Comparison of ENCODE assay signal across 9 cellular contexts in the genomic region with DNA sequence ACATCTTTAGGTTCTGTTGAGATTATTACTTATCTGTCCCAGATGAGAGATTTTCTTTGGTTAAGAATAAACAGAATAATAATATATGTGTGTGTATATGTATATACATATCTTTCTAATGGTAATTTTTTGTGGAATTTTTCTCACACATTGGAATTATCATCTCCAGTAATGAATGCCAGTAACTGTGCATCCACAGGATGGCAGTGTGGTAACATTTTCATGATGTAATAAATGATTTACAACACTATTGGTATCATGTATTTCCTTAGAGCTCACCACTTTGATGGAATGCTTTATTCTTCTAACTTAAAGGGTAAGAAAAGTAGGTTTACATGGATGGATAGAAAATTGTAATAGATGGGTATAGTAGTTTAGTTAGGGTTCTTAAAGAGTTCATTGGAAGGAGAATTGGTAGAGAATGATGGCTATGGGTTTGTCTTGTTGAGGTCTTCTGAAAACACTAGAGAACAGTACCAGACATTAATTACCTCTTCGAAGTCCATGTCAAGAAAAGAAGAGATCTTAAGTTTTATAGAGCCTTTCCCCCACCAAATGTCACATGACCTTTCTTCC.
DNase-seq lines count a peak whose midpoint lies in the region; ATAC-seq and TF ChIP-seq lines count a peak whose summit lies in the region.
"Had no signal": no experiment of that assay in that cellular context is flagged by ENCODE, and none has a peak within 500 bp of the region (broad histone marks: within the 10 kb centered on the region; RNA-seq: fewer than 3 reads in every experiment).

No MANE protein-coding gene starts in this region.

- TF ChIP-seq CTCF in brain (conservative IDR thresholded peaks at IDR 0.05) (peak; percentile 37 to 47), left lung (IDR thresholded peaks at IDR 0.05) (peak; percentile 33 to 45)

- H3K27ac ChIP-seq in left lung = no peak overlapping the region

- H3K27me3 ChIP-seq in left lung = no peaks in the 10 kb centered on the region

- ATAC-seq in left lung = peak; percentile 83

- H3K9me3 Mint-ChIP-seq in brain = peaks cover 22 to 52% (median 39%) of the 10 kb centered on the region in 5 experiments

- DNase-seq in Ammon's horn (ENCODE audit: low spot score) = peak; percentile 11
- peak; percentile 44 for DNase-seq in HT-29 (ENCODE audit: low spot score)
- DNase-seq in left lung = no peak
- no peak for DNase-seq in COLO668 (lab: John Stamatoyannopoulos, UW; ENCODE audit: unreplicated experiment)
- no peak for DNase-seq in RPMI8226
- no peak for DNase-seq in stimulated activated CD4-positive, alpha-beta T cell treated with anti-CD3 and anti-CD28 coated beads, Interleukin-2, amount 100 ng/mL, for 48 hours
- no peak for DNase-seq in GOT3 (lab: John Stamatoyannopoulos, UW)

- H3K36me3 ChIP-seq in left lung = peaks cover 0 to 15% of the 10 kb centered on the region in 2 donors

- no peak overlapping the region for H3K4me3 ChIP-seq in left lung

- no peaks in the 10 kb centered on the region for H3K27me3 Mint-ChIP-seq in brain
- H3K27me3 Mint-ChIP-seq: stimulated activated naive CD8-positive, alpha-beta T cell treated with anti-CD3 and anti-CD28 coated beads, Interleukin-15, Interleukin-2, amounts not matched to agents 100 ng/mL and 50 ng/mL, for 24 hours had no signal

- peaks cover 92% of the 10 kb centered on the region for H3K36me3 Mint-ChIP-seq in brain

- no peak overlapping the region for H3K4me3 Mint-ChIP-seq in brain
- H3K4me3 Mint-ChIP-seq: stimulated activated naive CD8-positive, alpha-beta T cell treated with anti-CD3 and anti-CD28 coated beads, Interleukin-15, Interleukin-2, amounts not matched to agents 100 ng/mL and 50 ng/mL, for 24 hours had no signal

- peaks cover 10% of the 10 kb centered on the region for H3K4me1 Mint-ChIP-seq in brain

- peaks cover 0 to 14% of the 10 kb centered on the region in 2 donors for H3K9me3 ChIP-seq in left lung

- intact Hi-C loops in left lung (cut with DNase I) = loop anchor here in 1 of 2 donors (5.0 to 10.0 kb wide), 2 partner anchors 154 to 532 kb away; no protein-coding TSS in a partner anchor

- H3K27ac Mint-ChIP-seq in brain = peak overlapping the region in 1 of 5 experiments; percentile 15
- H3K27ac Mint-ChIP-seq: stimulated activated naive CD8-positive, alpha-beta T cell treated with anti-CD3 and anti-CD28 coated beads, Interleukin-15, Interleukin-2, amounts not matched to agents 100 ng/mL and 50 ng/mL, for 24 hours had no signal

- peaks cover 0 to 24% of the 10 kb centered on the region in 2 donors for H3K4me1 ChIP-seq in left lung

Comparison
In these comparisons a context has a peak if more than half of its experiments do, and no peak if none do; other contexts are left out.
1. DNase-seq: peak in Ammon's horn (single experiment) and HT-29 (single experiment); none in left lung (0 of 2), COLO668 (single experiment), RPMI8226 (single experiment), stimulated activated CD4-positive, alpha-beta T cell treated with anti-CD3 and anti-CD28 coated beads, Interleukin-2, amount 100 ng/mL, for 48 hours (0 of 2) and GOT3 (single experiment).